1 cellular context compared by ENCODE assay signal in genomic region chr11:93743316-93743715, GRCh38.
TF ChIP-seq lines count a peak whose summit lies in the region.

No MANE protein-coding gene starts in this region.

TF ChIP-seq in A549, 52 proteins besides CTCF, POLR2A, EP300 and RAD21 (continued from another document):
- TF ChIP-seq KDM1A (IDR thresholded peaks at IDR 0.05; ENCODE audit: low read depth) (no peak), ZFP36 (IDR thresholded peaks at IDR 0.05; ENCODE audit: borderline replicate concordance, partially characterized antibody) (no peak), ATOH8 (CRISPR knock-in tag; IDR thresholded peaks at IDR 0.05; ENCODE audit: low read depth) (no peak)
